Comparison of ENCODE assay signal across 1 cellular context in genomic region chr16:69113216-69113615, GRCh38.
TF ChIP-seq lines count a peak whose summit lies in the region.

No MANE protein-coding gene starts in this region.

TF ChIP-seq in GM23338, 12 proteins besides CTCF, POLR2A, EP300 and RAD21:
- no peak for TF ChIP-seq EZH2phosphoT487 (IDR thresholded peaks at IDR 0.05; ENCODE audit: unreplicated experiment)
- no peak for TF ChIP-seq EZH2 (IDR thresholded peaks at IDR 0.05; ENCODE audit: low read depth, unreplicated experiment)
- no peak for TF ChIP-seq NANOG (IDR thresholded peaks at IDR 0.05; ENCODE audit: borderline replicate concordance)
- TF ChIP-seq REST (IDR thresholded peaks at IDR 0.05; ENCODE audit: unreplicated experiment): no peak
- no peak for TF ChIP-seq CREB1 (CRISPR knock-in tag; IDR thresholded peaks at IDR 0.05; ENCODE audit: low read depth)
- TF ChIP-seq ZNF114 (CRISPR knock-in tag; IDR thresholded peaks at IDR 0.05): no peak
- no peak for TF ChIP-seq JUNB (IDR thresholded peaks at IDR 0.05; ENCODE audit: unreplicated experiment)
- 0 out of 2 replicates have a peak, but pooled peaks have one; percentile 7 for TF ChIP-seq POLR2AphosphoS5 (IDR thresholded peaks at IDR 0.05; ENCODE audit: low read depth)
- TF ChIP-seq ZNF331 (CRISPR knock-in tag; IDR thresholded peaks at IDR 0.05; ENCODE audit: low read depth): no peak
